In the genomic region with DNA sequence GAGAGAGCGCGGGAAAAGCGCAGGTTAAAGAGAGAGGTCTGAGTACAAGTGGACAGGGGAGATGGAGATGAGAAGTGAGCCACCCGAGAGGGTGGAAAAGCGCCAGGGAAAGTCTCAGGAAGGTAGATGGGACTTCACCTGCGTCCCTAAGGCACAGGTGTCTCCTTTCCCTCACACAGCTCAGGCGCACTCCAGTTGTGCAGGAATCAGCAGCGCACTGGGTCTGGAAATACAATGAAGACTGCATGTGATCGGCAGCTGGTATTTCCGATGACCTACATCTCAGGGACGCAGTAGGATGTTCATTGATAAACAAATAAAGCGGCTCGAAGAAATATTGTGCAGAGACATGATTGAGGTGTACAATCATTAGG, we compare ENCODE assay signal across 8 cellular contexts.
DNase-seq lines count a peak whose midpoint lies in the region; ATAC-seq and TF ChIP-seq lines count a peak whose summit lies in the region.

No MANE protein-coding gene starts in this region.

- H3K27ac Mint-ChIP-seq in central memory CD8-positive, alpha-beta T cell (ENCODE audit: low read depth), result no peak overlapping the region
- no peak overlapping the region for H3K27ac Mint-ChIP-seq in stimulated activated naive CD8-positive, alpha-beta T cell treated with anti-CD3 and anti-CD28 coated beads, Interleukin-15, amount 100 ng/mL, for 72 hours

- no peaks in the 10 kb centered on the region for H3K36me3 ChIP-seq in parathyroid adenoma (ENCODE audit: control insufficient read depth, insufficient read depth, low read length)

- H3K27me3 Mint-ChIP-seq in central memory CD8-positive, alpha-beta T cell, result no peaks in the 10 kb centered on the region
- H3K27me3 Mint-ChIP-seq in stimulated activated naive CD8-positive, alpha-beta T cell treated with anti-CD3 and anti-CD28 coated beads, Interleukin-15, amount 100 ng/mL, for 72 hours, result peaks cover 17% of the 10 kb centered on the region

- no peak overlapping the region for H3K27ac ChIP-seq in parathyroid adenoma

- no peaks in the 10 kb centered on the region for H3K36me3 Mint-ChIP-seq in central memory CD8-positive, alpha-beta T cell (ENCODE audit: insufficient read depth)

- H3K4me1 Mint-ChIP-seq in central memory CD8-positive, alpha-beta T cell, result no peaks in the 10 kb centered on the region
- H3K4me1 Mint-ChIP-seq in stimulated activated naive CD8-positive, alpha-beta T cell treated with anti-CD3 and anti-CD28 coated beads, Interleukin-15, amount 100 ng/mL, for 72 hours, result no peaks in the 10 kb centered on the region

- no peaks in the 10 kb centered on the region for H3K4me1 ChIP-seq in parathyroid adenoma

- no peak overlapping the region for H2AFZ ChIP-seq in parathyroid adenoma

- no peaks in the 10 kb centered on the region for H3K9me3 ChIP-seq in parathyroid adenoma (ENCODE audit: control insufficient read depth, low read length)

- H3K27me3 ChIP-seq in parathyroid adenoma (ENCODE audit: control insufficient read depth, insufficient read depth, low read length), result no peaks in the 10 kb centered on the region

- peak overlapping the region; percentile 66 for H3K4me3 Mint-ChIP-seq in central memory CD8-positive, alpha-beta T cell
- peak overlapping the region in 1 of 2 donors; percentile 32 for H3K4me3 Mint-ChIP-seq in stimulated activated naive CD8-positive, alpha-beta T cell treated with anti-CD3 and anti-CD28 coated beads, Interleukin-15, amount 100 ng/mL, for 72 hours

- no peak for DNase-seq in central memory CD8-positive, alpha-beta T cell (ENCODE audit: low spot score in 2 of 2)
- DNase-seq in KG1 (lab: John Stamatoyannopoulos, UW) (no peak), NCI-H2029 (lab: John Stamatoyannopoulos, UW) (no peak)
- no peak for DNase-seq in activated CD8-positive, alpha-beta memory T cell treated with anti-CD3 and anti-CD28 coated beads, Interleukin-2, amount 50 U/mL, for 48 hours
- no peak for DNase-seq in stimulated activated naive CD8-positive, alpha-beta T cell treated with anti-CD3 and anti-CD28 coated beads, Interleukin-15, amount 100 ng/mL, for 72 hours

- TF ChIP-seq CTCF in parathyroid adenoma (IDR thresholded peaks at IDR 0.05), result no peak

- H3K79me2 ChIP-seq in parathyroid adenoma, result no peaks in the 10 kb centered on the region

- ATAC-seq in GM18909 (IDR thresholded peaks at IDR 0.05; ENCODE audit: poor library complexity, unreplicated experiment) (peak; percentile 5), HG02852 (IDR thresholded peaks at IDR 0.05; ENCODE audit: unreplicated experiment) (peak; percentile 0)
- no peak for ATAC-seq in central memory CD8-positive, alpha-beta T cell (replicated peaks; ENCODE audit: extremely low read depth, poor library complexity, severe bottlenecking)
- no peak for ATAC-seq in stimulated activated naive CD8-positive, alpha-beta T cell treated with anti-CD3 and anti-CD28 coated beads, Interleukin-15, amount 100 ng/mL, for 72 hours

- H3K4me3 ChIP-seq in parathyroid adenoma (ENCODE audit: low read depth, low read length), result peak overlapping the region; percentile 57

- H3K9me3 Mint-ChIP-seq in central memory CD8-positive, alpha-beta T cell, result peaks cover 6% of the 10 kb centered on the region
- H3K9me3 Mint-ChIP-seq in stimulated activated naive CD8-positive, alpha-beta T cell treated with anti-CD3 and anti-CD28 coated beads, Interleukin-15, amount 100 ng/mL, for 72 hours, result no peaks in the 10 kb centered on the region

- H3K4me2 ChIP-seq in parathyroid adenoma (ENCODE audit: low read length), result peak overlapping the region; percentile 86

- no peak overlapping the region for H3K9ac ChIP-seq in parathyroid adenoma

Comparison
In these comparisons a context has a peak if more than half of its experiments do, and no peak if none do; other contexts are left out.
1. ATAC-seq: peak in GM18909 (single experiment) and HG02852 (single experiment); none in central memory CD8-positive, alpha-beta T cell (single experiment) and stimulated activated naive CD8-positive, alpha-beta T cell treated with anti-CD3 and anti-CD28 coated beads, Interleukin-15, amount 100 ng/mL, for 72 hours (single experiment).